Comparison of ENCODE assay signal across 1 cellular context in genomic region chr7:20264623-20265022, GRCh38.
TF ChIP-seq lines count a peak whose summit lies in the region.

No MANE protein-coding gene starts in this region.

TF ChIP-seq in GM23338, 12 proteins besides CTCF, POLR2A, EP300 and RAD21 (continued from another document):
- TF ChIP-seq ZNF462 (CRISPR knock-in tag; IDR thresholded peaks at IDR 0.05) (no peak), REST (IDR thresholded peaks at IDR 0.05; ENCODE audit: unreplicated experiment) (no peak), CREB1 (CRISPR knock-in tag; IDR thresholded peaks at IDR 0.05; ENCODE audit: low read depth) (no peak), STAT1 (IDR thresholded peaks at IDR 0.05; ENCODE audit: unreplicated experiment) (no peak), EZH2phosphoT487 (IDR thresholded peaks at IDR 0.05; ENCODE audit: unreplicated experiment) (no peak), ZNF114 (CRISPR knock-in tag; IDR thresholded peaks at IDR 0.05) (no peak)
